ENCODE assay signal across 8 cellular contexts in the genomic region with DNA sequence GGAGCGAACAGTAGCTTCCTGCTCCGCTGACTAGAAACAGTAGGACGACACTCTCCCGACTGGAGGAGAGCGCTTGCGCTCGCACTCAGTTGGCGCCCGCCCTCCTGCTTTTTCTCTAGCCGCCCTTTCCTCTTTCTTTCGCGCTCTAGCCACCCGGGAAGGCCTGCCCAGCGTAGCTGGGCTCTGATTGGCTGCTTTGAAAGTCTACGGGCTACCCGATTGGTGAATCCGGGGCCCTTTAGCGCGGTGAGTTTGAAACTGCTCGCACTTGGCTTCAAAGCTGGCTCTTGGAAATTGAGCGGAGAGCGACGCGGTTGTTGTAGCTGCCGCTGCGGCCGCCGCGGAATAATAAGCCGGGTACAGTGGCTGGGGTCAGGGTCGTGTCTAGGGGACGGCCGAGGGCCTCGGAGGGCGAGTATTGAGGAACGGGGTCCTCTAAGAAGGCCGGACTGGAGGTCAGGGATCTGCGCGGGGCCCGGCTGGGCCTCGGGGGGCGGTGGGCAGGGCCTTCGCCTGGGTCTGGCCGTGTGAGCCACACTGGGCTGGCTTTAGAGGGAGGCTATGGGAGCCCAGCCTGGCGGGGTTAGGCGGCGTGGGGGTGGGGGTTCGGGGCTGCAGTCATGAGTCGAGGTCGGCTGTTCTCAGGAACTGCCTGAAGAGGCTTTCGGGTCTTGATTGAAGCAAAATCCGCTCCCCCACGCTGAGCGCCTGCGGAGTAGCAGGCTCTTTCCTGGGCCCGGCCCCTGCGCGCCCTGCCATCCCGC. TPM values are rescaled to one million over a fixed set of nuclear protein-coding genes. Genes with fewer than 3 reads are reported as not detected.
DNase-seq lines count a peak whose midpoint lies in the region; TF ChIP-seq lines count a peak whose summit lies in the region.

Gene CDK1 (plus strand): TSS at position 265 of the 764 bp plus-strand sequence. CDS start 1,688 bp downstream, outside the sequence.

- intact Hi-C loops in testis (cut with DNase I; ENCODE audit: low total_unique reads), result no loop called here

- DNase-seq in GM04504 (ENCODE audit: low read depth), result peak; percentile 98
- DNase-seq in HFFc6, result peak; percentile 99
- peak; percentile 98 for DNase-seq in NB4 (ENCODE audit: low read depth)
- peak; percentile 81 for DNase-seq in SK-N-MC (ENCODE audit: low read depth, low spot score)
- DNase-seq in activated naive CD4-positive, alpha-beta T cell treated with anti-CD3 and anti-CD28 coated beads, Interleukin-2, amount 10 ng/mL, durations not matched to agents 7 days and 5 days, result peak; percentile 98
- DNase-seq in globus pallidus (ENCODE audit: low spot score), result peak; percentile 98
- DNase-seq in occipital lobe (lab: John Stamatoyannopoulos, UW), result peak; percentile 96
- peak; percentile 97 for DNase-seq in testis

- H3K4me3 Mint-ChIP-seq in HFFc6, result peak within 1 kb of the TSS; percentile 98
- peak within 1 kb of the TSS; percentile 99 for H3K4me3 Mint-ChIP-seq in activated naive CD4-positive, alpha-beta T cell treated with anti-CD3 and anti-CD28 coated beads, Interleukin-2, amount 10 ng/mL, durations not matched to agents 7 days and 5 days

- H3K4me3 ChIP-seq in NB4 (ENCODE audit: low read depth, low read length) (peak within 1 kb of the TSS; percentile 95), SK-N-MC (peak within 1 kb of the TSS; percentile 89), testis (peak within 1 kb of the TSS; percentile 57 to 71)

- H3K27me3 Mint-ChIP-seq in HFFc6 (ENCODE audit: insufficient read depth), result peaks cover 2% of the 10 kb centered on the region; the same call in 1 of the 2 replicates
- peaks cover 17% of the 10 kb centered on the region for H3K27me3 Mint-ChIP-seq in activated naive CD4-positive, alpha-beta T cell treated with anti-CD3 and anti-CD28 coated beads, Interleukin-2, amount 10 ng/mL, durations not matched to agents 7 days and 5 days

- no peaks in the 10 kb centered on the region for H3K9me3 ChIP-seq in SK-N-MC (ENCODE audit: low read depth, low read length)
- no peaks in the 10 kb centered on the region for H3K9me3 ChIP-seq in testis

- H3K27ac ChIP-seq in SK-N-MC, result peak within 1 kb of the TSS; percentile 73
- H3K27ac ChIP-seq in testis, result peak within 1 kb of the TSS; percentile 14 to 32

- no peaks in the 10 kb centered on the region for H3K9me3 Mint-ChIP-seq in HFFc6
- no peaks in the 10 kb centered on the region for H3K9me3 Mint-ChIP-seq in activated naive CD4-positive, alpha-beta T cell treated with anti-CD3 and anti-CD28 coated beads, Interleukin-2, amount 10 ng/mL, durations not matched to agents 7 days and 5 days

- peak within 1 kb of the TSS; percentile 93 for H3K27ac Mint-ChIP-seq in HFFc6
- H3K27ac Mint-ChIP-seq in activated naive CD4-positive, alpha-beta T cell treated with anti-CD3 and anti-CD28 coated beads, Interleukin-2, amount 10 ng/mL, durations not matched to agents 7 days and 5 days, result peak within 1 kb of the TSS; percentile 99

- H3K4me1 ChIP-seq in testis, result peaks cover 5% of the 10 kb centered on the region

- TF ChIP-seq CTCF in HFFc6 (IDR thresholded peaks at IDR 0.05), result no peak
- no peak for TF ChIP-seq CTCF in NB4 (IDR thresholded peaks at IDR 0.05; ENCODE audit: low read depth, low read length)
- TF ChIP-seq CTCF in testis (IDR thresholded peaks at IDR 0.05), result no peak

- peaks cover 9% of the 10 kb centered on the region; the same call in 1 of the 2 replicates for H3K36me3 Mint-ChIP-seq in HFFc6 (ENCODE audit: low read depth)
- peaks cover 24% of the 10 kb centered on the region for H3K36me3 Mint-ChIP-seq in activated naive CD4-positive, alpha-beta T cell treated with anti-CD3 and anti-CD28 coated beads, Interleukin-2, amount 10 ng/mL, durations not matched to agents 7 days and 5 days

- CTCF ChIA-PET in activated naive CD4-positive, alpha-beta T cell treated with anti-CD3 and anti-CD28 coated beads, Interleukin-2, amount 10 ng/mL, durations not matched to agents 7 days and 5 days (lab: Charles Lee), result interaction anchor here (1.3 to 1.4 kb wide), 2 partner anchors 8 to 49 kb away, joined by 3 to 4 read pairs; no protein-coding TSS in a partner anchor

- H3K4me1 Mint-ChIP-seq in HFFc6 (ENCODE audit: low read depth), result peaks cover 37% of the 10 kb centered on the region
- H3K4me1 Mint-ChIP-seq in activated naive CD4-positive, alpha-beta T cell treated with anti-CD3 and anti-CD28 coated beads, Interleukin-2, amount 10 ng/mL, durations not matched to agents 7 days and 5 days, result peaks cover 48% of the 10 kb centered on the region

- 1 to 2% methylated on average over 40 to 59 of the region's 59 CpGs for WGBS in testis, 2 donors

- H3K36me3 ChIP-seq in SK-N-MC (ENCODE audit: insufficient read depth, low read length), result peaks cover 29% of the 10 kb centered on the region
- no peaks in the 10 kb centered on the region for H3K36me3 ChIP-seq in testis (ENCODE audit: low read depth, missing control alignments)

- peak; percentile 91 for TF ChIP-seq POLR2A in NB4 (IDR thresholded peaks at IDR 0.05; ENCODE audit: extremely low read depth, insufficient read length)
- no peak for TF ChIP-seq POLR2A in testis (IDR thresholded peaks at IDR 0.05)

- no peaks in the 10 kb centered on the region for H3K27me3 ChIP-seq in testis

- peak within 1 kb of the TSS; percentile 94 for H3K9ac ChIP-seq in SK-N-MC (ENCODE audit: insufficient read length)

RNA-seq across cellular contexts. Expression of gene CDK1, which starts in this region (rescaled TPM):
- 10 to 100 TPM; 18.3 to 43.0 (median 38.5) TPM for total RNA-seq in HFFc6 (2021; fragmentation: NEBNext Ultra II Directional; extraction: Animal tissue kit (Norgen Biotek cat#: 25700))
- total RNA-seq in occipital lobe (21.7 TPM), testis (10 to 100 TPM; 11.8 to 14.3 TPM)
- 47.9 TPM for polyA plus RNA-seq in testis (ENCODE audit: insufficient read depth, low read depth, low replicate concordance)

Comparison
In these comparisons a context has a peak if more than half of its experiments do, and no peak if none do; other contexts are left out.
1. Peak in every context shown above with its lines: DNase-seq, H3K4me3 ChIP-seq and H3K27ac ChIP-seq.